In genomic region chr4:99330648-99331047, GRCh38 we compare ENCODE assay signal across 39 cellular contexts. TPM values are rescaled to one million over a fixed set of nuclear protein-coding genes. Genes with fewer than 3 reads are reported as not detected.
"Had no signal": no experiment of that assay in that cellular context is flagged by ENCODE, and none has a peak within 500 bp of the region (broad histone marks: within the 10 kb centered on the region; RNA-seq: fewer than 3 reads in every experiment).

No MANE protein-coding gene starts in this region.

- H3K27me3 ChIP-seq: ascending aorta, cardiac muscle cell had no signal

- H3K9me3 Mint-ChIP-seq: activated CD4-positive, alpha-beta memory T cell treated with anti-CD3 and anti-CD28 coated beads for 36 hours; activated CD4-positive, alpha-beta T cell treated with anti-CD3 and anti-CD28 coated beads, Interleukin-2, amount 10 ng/mL, durations not matched to agents 24 days and 14 days; activated CD8-positive, alpha-beta T cell treated with anti-CD3 and anti-CD28 coated beads for 36 hours; activated naive CD4-positive, alpha-beta T cell treated with anti-CD3 and anti-CD28 coated beads, Interleukin-2, amount 50 U/mL, for 24 hours; activated naive CD8-positive, alpha-beta T cell treated with anti-CD3 and anti-CD28 coated beads, Interleukin-2, amount 50 U/mL, for 24 hours; activated T-cell treated with anti-CD3 and anti-CD28 coated beads, Interleukin-2, amount 50 U/mL, for 4 hours; activated T-helper 1 cell treated with anti-CD3 and anti-CD28 coated beads, Interleukin-12 subunit alpha, Interleukin-12 subunit beta, Interleukin-2, Interleukin-4 antibody, amounts not matched to agents 30 ng/mL and 10 ng/mL and 1 ng/mL, durations not matched to agents 14 hours and 24 hours and 36 hours; central memory CD8-positive, alpha-beta T cell; T-helper 1 cell treated with Interleukin-12 subunit alpha and Interleukin-12 subunit beta and Interleukin-4 antibody, amounts not matched to agents 30 μg/mL and 1 μg/mL, for 36 hours; T-helper 2 cell treated with Interferon-gamma antibody and Interleukin-4, amounts not matched to agents 5 μg/mL and 100 μg/mL, for 36 hours had no signal

- H3K36me3 Mint-ChIP-seq: activated CD4-positive, alpha-beta memory T cell treated with anti-CD3 and anti-CD28 coated beads for 36 hours; activated naive CD4-positive, alpha-beta T cell treated with anti-CD3 and anti-CD28 coated beads, Interleukin-2, amount 50 U/mL, for 24 hours; activated naive CD8-positive, alpha-beta T cell; activated naive CD8-positive, alpha-beta T cell treated with anti-CD3 and anti-CD28 coated beads, Interleukin-2, amount 10 ng/mL, durations not matched to agents 7 days and 5 days; brain had no signal

- H3K4me1 ChIP-seq: ascending aorta had no signal

- DNase-seq: activated B cell treated with CpG ODN at 0.5 μM for 24 hours; activated CD4-positive, alpha-beta memory T cell treated with anti-CD3 and anti-CD28 coated beads for 36 hours; activated CD4-positive, alpha-beta T cell treated with anti-CD3 and anti-CD28 coated beads for 4 hours; activated CD4-positive, alpha-beta T cell treated with anti-CD3 and anti-CD28 coated beads, Interleukin-2, amount 10 ng/mL, durations not matched to agents 24 days and 14 days; activated CD4-positive, alpha-beta T cell treated with anti-CD3 and anti-CD28 coated beads, Interleukin-2, amount 50 U/mL, for 1 hour; activated CD4-positive, alpha-beta T cell treated with anti-CD3 and anti-CD28 coated beads, Interleukin-2, amount 50 U/mL, for 4 hours; activated CD4-positive, CD25-positive, alpha-beta regulatory T cell treated with anti-CD3 and anti-CD28 coated beads, Interleukin-2, amount 50 U/mL, for 72 hours; activated CD8-positive, alpha-beta memory T cell treated with anti-CD3 and anti-CD28 coated beads, Interleukin-2, amount 50 U/mL, for 4 hours; activated CD8-positive, alpha-beta T cell treated with anti-CD3 and anti-CD28 coated beads for 36 hours; activated effector memory CD4-positive, alpha-beta T cell treated with anti-CD3 and anti-CD28 coated beads, Interleukin-2, amount 50 U/mL, for 16 hours; activated gamma-delta T cell treated with Interleukin-2 at 50 U/mL for 16 hours; activated naive CD4-positive, alpha-beta T cell; activated naive CD4-positive, alpha-beta T cell treated with anti-CD3 and anti-CD28 coated beads for 36 hours; activated naive CD8-positive, alpha-beta T cell treated with anti-CD3 and anti-CD28 coated beads, Interleukin-2, amount 10 ng/mL, durations not matched to agents 7 days and 5 days; activated naive CD8-positive, alpha-beta T cell treated with anti-CD3 and anti-CD28 coated beads, Interleukin-2, amount 50 U/mL, for 24 hours; activated T-cell treated with anti-CD3 and anti-CD28 coated beads for 4 hours; activated T-cell treated with anti-CD3 and anti-CD28 coated beads, Interleukin-2, amount 50 U/mL, for 1 hour; activated T-cell treated with anti-CD3 and anti-CD28 coated beads, Interleukin-2, amount 50 U/mL, for 4 hours; activated T-cell treated with anti-CD3 and anti-CD28 coated beads, Interleukin-2, amount 50 U/mL, for 72 hours; amygdala; anterior cingulate cortex; caudate nucleus; cerebellar nuclear complex; T-helper 1 cell; T-helper 2 cell; T-helper 9 cell had no signal

- H3K27me3 Mint-ChIP-seq: activated CD4-positive, alpha-beta T cell treated with anti-CD3 and anti-CD28 coated beads, Interleukin-2, amount 10 ng/mL, durations not matched to agents 24 days and 14 days; activated naive CD8-positive, alpha-beta T cell treated with anti-CD3 and anti-CD28 coated beads, Interleukin-2, amount 10 ng/mL, durations not matched to agents 7 days and 5 days; brain; central memory CD8-positive, alpha-beta T cell had no signal

- H3K36me3 ChIP-seq: ascending aorta, cardiac muscle cell had no signal

- H3K4me3 ChIP-seq: ascending aorta, cardiac muscle cell had no signal

- H3K27ac ChIP-seq: cardiac muscle cell, VCaP had no signal

- H3K27ac Mint-ChIP-seq: activated B cell treated with CpG ODN at 0.5 μM for 24 hours; activated CD4-positive, alpha-beta memory T cell treated with anti-CD3 and anti-CD28 coated beads for 36 hours; activated CD4-positive, alpha-beta T cell treated with anti-CD3 and anti-CD28 coated beads, Interleukin-2, amount 10 ng/mL, durations not matched to agents 24 days and 14 days; activated CD8-positive, alpha-beta T cell treated with anti-CD3 and anti-CD28 coated beads for 36 hours; activated naive CD4-positive, alpha-beta T cell treated with anti-CD3 and anti-CD28 coated beads for 36 hours; activated naive CD4-positive, alpha-beta T cell treated with anti-CD3 and anti-CD28 coated beads, Interleukin-2, amount 50 U/mL, for 24 hours; activated naive CD8-positive, alpha-beta T cell; activated naive CD8-positive, alpha-beta T cell treated with anti-CD3 and anti-CD28 coated beads, Interleukin-2, amount 10 ng/mL, durations not matched to agents 7 days and 5 days; activated naive CD8-positive, alpha-beta T cell treated with anti-CD3 and anti-CD28 coated beads, Interleukin-2, amount 50 U/mL, for 24 hours; activated T-cell treated with anti-CD3 and anti-CD28 coated beads, Interleukin-2, amount 50 U/mL, for 72 hours; activated T-helper 1 cell treated with anti-CD3 and anti-CD28 coated beads, Interleukin-12 subunit alpha, Interleukin-12 subunit beta, Interleukin-2, Interleukin-4 antibody, amounts not matched to agents 30 ng/mL and 10 ng/mL and 1 ng/mL, durations not matched to agents 14 hours and 24 hours and 36 hours; activated T-helper 17 cell treated with anti-CD3 and anti-CD28 coated beads, Interleukin-2, amount 50 U/mL, for 72 hours; brain; T-helper 1 cell treated with Interleukin-12 subunit alpha and Interleukin-12 subunit beta and Interleukin-4 antibody, amounts not matched to agents 30 μg/mL and 1 μg/mL, for 36 hours; T-helper 2 cell treated with Interferon-gamma antibody and Interleukin-4, amounts not matched to agents 5 μg/mL and 100 μg/mL, for 36 hours had no signal

- H3K4me1 Mint-ChIP-seq: activated B cell treated with CpG ODN at 0.5 μM for 24 hours; activated CD4-positive, alpha-beta T cell treated with anti-CD3 and anti-CD28 coated beads, Interleukin-2, amount 10 ng/mL, durations not matched to agents 24 days and 14 days; activated naive CD4-positive, alpha-beta T cell treated with anti-CD3 and anti-CD28 coated beads, Interleukin-2, amount 50 U/mL, for 24 hours; activated naive CD8-positive, alpha-beta T cell treated with anti-CD3 and anti-CD28 coated beads, Interleukin-2, amount 10 ng/mL, durations not matched to agents 7 days and 5 days; activated naive CD8-positive, alpha-beta T cell treated with anti-CD3 and anti-CD28 coated beads, Interleukin-2, amount 50 U/mL, for 24 hours; activated T-helper 17 cell treated with anti-CD3 and anti-CD28 coated beads, Interleukin-2, amount 50 U/mL, for 72 hours; brain; central memory CD8-positive, alpha-beta T cell had no signal

- ATAC-seq: activated CD8-positive, alpha-beta T cell treated with anti-CD3 and anti-CD28 coated beads for 36 hours; activated naive CD8-positive, alpha-beta T cell treated with anti-CD3 and anti-CD28 coated beads, Interleukin-2, amount 50 U/mL, for 24 hours; activated T-cell treated with anti-CD3 and anti-CD28 coated beads, Interleukin-2, amount 50 U/mL, for 4 hours; activated T-cell treated with anti-CD3 and anti-CD28 coated beads, Interleukin-2, amount 50 U/mL, for 72 hours; activated T-helper 17 cell treated with anti-CD3 and anti-CD28 coated beads, Interleukin-2, amount 50 U/mL, for 72 hours had no signal

- H3K4me3 Mint-ChIP-seq: activated B cell treated with CpG ODN at 0.5 μM for 24 hours; activated CD4-positive, alpha-beta memory T cell treated with anti-CD3 and anti-CD28 coated beads for 36 hours; activated CD4-positive, alpha-beta T cell treated with anti-CD3 and anti-CD28 coated beads, Interleukin-2, amount 10 ng/mL, durations not matched to agents 24 days and 14 days; activated CD8-positive, alpha-beta T cell treated with anti-CD3 and anti-CD28 coated beads for 36 hours; activated naive CD4-positive, alpha-beta T cell treated with anti-CD3 and anti-CD28 coated beads for 36 hours; activated naive CD4-positive, alpha-beta T cell treated with anti-CD3 and anti-CD28 coated beads, Interleukin-2, amount 50 U/mL, for 24 hours; activated naive CD8-positive, alpha-beta T cell; activated naive CD8-positive, alpha-beta T cell treated with anti-CD3 and anti-CD28 coated beads, Interleukin-2, amount 10 ng/mL, durations not matched to agents 7 days and 5 days; activated naive CD8-positive, alpha-beta T cell treated with anti-CD3 and anti-CD28 coated beads, Interleukin-2, amount 50 U/mL, for 24 hours; activated T-cell treated with anti-CD3 and anti-CD28 coated beads, Interleukin-2, amount 50 U/mL, for 4 hours; activated T-cell treated with anti-CD3 and anti-CD28 coated beads, Interleukin-2, amount 50 U/mL, for 72 hours; activated T-helper 1 cell treated with anti-CD3 and anti-CD28 coated beads, Interleukin-12 subunit alpha, Interleukin-12 subunit beta, Interleukin-2, Interleukin-4 antibody, amounts not matched to agents 30 ng/mL and 10 ng/mL and 1 ng/mL, durations not matched to agents 14 hours and 24 hours and 36 hours; activated T-helper 17 cell treated with anti-CD3 and anti-CD28 coated beads, Interleukin-2, amount 50 U/mL, for 72 hours; brain; central memory CD8-positive, alpha-beta T cell; T-helper 1 cell treated with Interleukin-12 subunit alpha and Interleukin-12 subunit beta and Interleukin-4 antibody, amounts not matched to agents 30 μg/mL and 1 μg/mL, for 36 hours; T-helper 2 cell treated with Interferon-gamma antibody and Interleukin-4, amounts not matched to agents 5 μg/mL and 100 μg/mL, for 36 hours had no signal

RNA-seq across cellular contexts. Expression of gene ADH1B, which starts 9.4 kb away (rescaled TPM):
- total RNA-seq: activated B cell treated with CpG ODN at 0.5 μM for 24 hours; activated CD4-positive, alpha-beta memory T cell treated with anti-CD3 and anti-CD28 coated beads for 36 hours; activated CD4-positive, alpha-beta T cell treated with anti-CD3 and anti-CD28 coated beads, Interleukin-2, amount 10 ng/mL, durations not matched to agents 24 days and 14 days; activated CD8-positive, alpha-beta memory T cell treated with anti-CD3 and anti-CD28 coated beads for 36 hours; activated CD8-positive, alpha-beta T cell treated with anti-CD3 and anti-CD28 coated beads for 36 hours; activated naive CD4-positive, alpha-beta T cell treated with anti-CD3 and anti-CD28 coated beads for 36 hours; activated naive CD8-positive, alpha-beta T cell treated with anti-CD3 and anti-CD28 coated beads, Interleukin-2, amount 10 ng/mL, durations not matched to agents 7 days and 5 days; activated T-cell treated with anti-CD3 and anti-CD28 coated beads, Interleukin-2, amount 50 U/mL, for 72 hours; activated T-helper 1 cell treated with anti-CD3 and anti-CD28 coated beads, Interleukin-12 subunit alpha, Interleukin-12 subunit beta, Interleukin-2, Interleukin-4 antibody, amounts not matched to agents 30 ng/mL and 10 ng/mL and 1 ng/mL, durations not matched to agents 14 hours and 24 hours and 36 hours; activated T-helper 17 cell treated with anti-CD3 and anti-CD28 coated beads, Interleukin-2, amount 50 U/mL, for 72 hours; cardiac muscle cell had no signal

RNA-seq across cellular contexts. Expression of gene ADH1C, which starts 21.9 kb away (rescaled TPM):
- total RNA-seq: activated B cell treated with CpG ODN at 0.5 μM for 24 hours; activated CD4-positive, alpha-beta memory T cell treated with anti-CD3 and anti-CD28 coated beads for 36 hours; activated CD4-positive, alpha-beta T cell treated with anti-CD3 and anti-CD28 coated beads, Interleukin-2, amount 10 ng/mL, durations not matched to agents 24 days and 14 days; activated CD8-positive, alpha-beta memory T cell treated with anti-CD3 and anti-CD28 coated beads for 36 hours; activated CD8-positive, alpha-beta T cell treated with anti-CD3 and anti-CD28 coated beads for 36 hours; activated naive CD4-positive, alpha-beta T cell treated with anti-CD3 and anti-CD28 coated beads for 36 hours; activated naive CD8-positive, alpha-beta T cell treated with anti-CD3 and anti-CD28 coated beads, Interleukin-2, amount 10 ng/mL, durations not matched to agents 7 days and 5 days; activated T-cell treated with anti-CD3 and anti-CD28 coated beads, Interleukin-2, amount 50 U/mL, for 72 hours; activated T-helper 1 cell treated with anti-CD3 and anti-CD28 coated beads, Interleukin-12 subunit alpha, Interleukin-12 subunit beta, Interleukin-2, Interleukin-4 antibody, amounts not matched to agents 30 ng/mL and 10 ng/mL and 1 ng/mL, durations not matched to agents 14 hours and 24 hours and 36 hours; activated T-helper 17 cell treated with anti-CD3 and anti-CD28 coated beads, Interleukin-2, amount 50 U/mL, for 72 hours; cardiac muscle cell had no signal

RNA-seq across cellular contexts. Expression of gene ADH1A, which starts 39.9 kb away (rescaled TPM):
- total RNA-seq: activated B cell treated with CpG ODN at 0.5 μM for 24 hours; activated CD4-positive, alpha-beta memory T cell treated with anti-CD3 and anti-CD28 coated beads for 36 hours; activated CD4-positive, alpha-beta T cell treated with anti-CD3 and anti-CD28 coated beads, Interleukin-2, amount 10 ng/mL, durations not matched to agents 24 days and 14 days; activated CD8-positive, alpha-beta memory T cell treated with anti-CD3 and anti-CD28 coated beads for 36 hours; activated CD8-positive, alpha-beta T cell treated with anti-CD3 and anti-CD28 coated beads for 36 hours; activated naive CD4-positive, alpha-beta T cell treated with anti-CD3 and anti-CD28 coated beads for 36 hours; activated naive CD8-positive, alpha-beta T cell treated with anti-CD3 and anti-CD28 coated beads, Interleukin-2, amount 10 ng/mL, durations not matched to agents 7 days and 5 days; activated T-cell treated with anti-CD3 and anti-CD28 coated beads, Interleukin-2, amount 50 U/mL, for 4 hours; activated T-cell treated with anti-CD3 and anti-CD28 coated beads, Interleukin-2, amount 50 U/mL, for 72 hours; activated T-helper 1 cell treated with anti-CD3 and anti-CD28 coated beads, Interleukin-12 subunit alpha, Interleukin-12 subunit beta, Interleukin-2, Interleukin-4 antibody, amounts not matched to agents 30 ng/mL and 10 ng/mL and 1 ng/mL, durations not matched to agents 14 hours and 24 hours and 36 hours; activated T-helper 17 cell treated with anti-CD3 and anti-CD28 coated beads, Interleukin-2, amount 50 U/mL, for 72 hours; ascending aorta; bronchial epithelial cell; cardiac muscle cell had no signal
